9 cellular contexts compared by ENCODE assay signal in the genomic region with DNA sequence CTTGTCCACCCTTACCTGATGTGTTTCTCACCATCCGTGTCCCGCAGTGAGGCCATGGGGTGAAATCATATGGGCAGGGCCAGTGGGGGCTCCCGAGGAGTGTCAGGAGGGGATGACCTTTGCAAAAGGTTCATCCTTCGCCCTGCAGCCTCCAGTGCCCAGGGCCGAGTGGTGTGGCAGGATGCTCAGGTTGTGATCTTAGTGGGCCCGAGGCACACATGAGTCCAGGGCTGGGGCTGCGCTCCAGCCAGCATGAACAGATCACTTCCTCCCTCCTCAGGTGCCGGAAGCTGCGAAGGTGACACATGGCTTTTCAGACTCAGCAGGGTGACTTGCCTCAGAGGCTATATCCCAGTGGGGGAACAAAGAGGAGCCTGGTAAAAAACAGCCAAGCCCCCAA. TPM values are rescaled to one million over a fixed set of nuclear protein-coding genes. Genes with fewer than 3 reads are reported as not detected.
DNase-seq lines count a peak whose midpoint lies in the region; ATAC-seq and TF ChIP-seq lines count a peak whose summit lies in the region.
"Had no signal": no experiment of that assay in that cellular context is flagged by ENCODE, and none has a peak within 500 bp of the region (broad histone marks: within the 10 kb centered on the region; RNA-seq: fewer than 3 reads in every experiment).

No MANE protein-coding gene starts in this region.

- TF ChIP-seq CTCF in spleen (IDR thresholded peaks at IDR 0.05 in 8 of 11, conservative IDR thresholded peaks at IDR 0.05 in 3 of 11) = no peak
- TF ChIP-seq CTCF in GM10248 (IDR thresholded peaks at IDR 0.05; ENCODE audit: control extremely low read depth, extremely low read depth, low read depth, missing control alignments) = no peak

- H3K4me1 ChIP-seq in NT2/D1 (ENCODE audit: insufficient read depth, insufficient read length) = peaks cover 19% of the 10 kb centered on the region
- H3K4me1 ChIP-seq in spleen = peaks cover 25 to 85% (median 66%) of the 10 kb centered on the region in 6 donors

- no peak for TF ChIP-seq POLR2A in spleen (IDR thresholded peaks at IDR 0.05)

- POLR2A ChIA-PET in GM10248 (lab: Yijun Ruan, JAX) = interaction anchor here (1.2 kb wide), 1 partner anchor 57 kb away, joined by 3 read pairs; no protein-coding TSS in a partner anchor

- ATAC-seq in GM21737 (IDR thresholded peaks at IDR 0.05; ENCODE audit: unreplicated experiment) = no peak

- H3K27ac ChIP-seq in epithelial cell of prostate (peak overlapping the region; percentile 99), spleen (peak overlapping the region in 7 of 8 donors; percentile 95 to 100 (median 99))

- peak; percentile 28 for DNase-seq in NCI-H510A treated with DMSO at 0.1 percent for 48 hours (lab: John Stamatoyannopoulos, UW)
- no peak for DNase-seq in NCI-H510A (lab: John Stamatoyannopoulos, UW)
- no peak for DNase-seq in NT2/D1 (ENCODE audit: low read depth, low spot score)
- no peak for DNase-seq in epithelial cell of prostate (ENCODE audit: low read depth, low spot score)
- peak; percentile 82 for DNase-seq in spleen
- no peak for DNase-seq in GM10248 (ENCODE audit: extremely low spot score)
- no peak for DNase-seq in activated CD4-positive, alpha-beta T cell treated with anti-CD3 and anti-CD28 coated beads for 4 hours
- DNase-seq: posterior cingulate gyrus had no signal

- WGBS in spleen, 5 donors = 75 to 90% (median 82%) methylated on average over 7 to 9 of the region's 9 CpGs

- H3K27me3 ChIP-seq in NT2/D1 (ENCODE audit: insufficient read depth, insufficient read length) (peaks cover 4% of the 10 kb centered on the region), spleen (replicated peaks in 1 of 7) (no peaks in the 10 kb centered on the region)

- H3K9me3 ChIP-seq in NT2/D1 (ENCODE audit: insufficient read depth, low read length) (no peaks in the 10 kb centered on the region), spleen (no peaks in the 10 kb centered on the region)

- peak overlapping the region; percentile 11 for H3K9ac ChIP-seq in NT2/D1 (ENCODE audit: insufficient read length, low read depth)

- CTCF ChIA-PET in GM10248 (lab: Yijun Ruan, JAX) = interaction anchor here (1.1 to 30.9 kb wide), 3 partner anchors 12 to 28 kb away, joined by 3 to 368 read pairs (median 16); a partner anchor contains a TSS

- intact Hi-C loops in spleen (cut with DNase I; ENCODE audit: low total_unique reads) = no loop called here

- H3K4me3 ChIP-seq in NT2/D1 (ENCODE audit: insufficient read length, low read depth) (no peak overlapping the region), spleen (peak overlapping the region in 1 of 8 donors; percentile 35)

- H3K36me3 ChIP-seq in NT2/D1 (ENCODE audit: insufficient read depth, insufficient read length, low read length) (peaks cover 31% of the 10 kb centered on the region), spleen (peaks cover 0 to 37% (median 19%) of the 10 kb centered on the region in 6 donors)

RNA-seq across cellular contexts. Expression of a gene that starts 2.8 kb away (rescaled TPM):
- total RNA-seq in spleen = 10 to 100 TPM; 26.9 to 98.3 (median 42.6) TPM
- 100 to 1,000 TPM in 1 of 3 donors, 10 to 100 TPM in 2; 90.8 to 104 (median 98.4) TPM for polyA plus RNA-seq in spleen

RNA-seq across cellular contexts. Expression of a gene that starts 3.7 kb away (rescaled TPM):
- 100 to 1,000 TPM in 1 of 7 donors, 10 to 100 TPM in 6; 38.3 to 103 (median 63.5) TPM for total RNA-seq in spleen
- 10 to 100 TPM; 81.6 to 96.9 (median 87.1) TPM for polyA plus RNA-seq in spleen

RNA-seq across cellular contexts. Expression of a gene that starts 7.7 kb away (rescaled TPM):
- 10 to 100 TPM; 28.0 to 59.9 (median 49.0) TPM for total RNA-seq in spleen
- 100 to 1,000 TPM in 1 of 3 donors, 10 to 100 TPM in 2; 83.7 to 113 (median 85.8) TPM for polyA plus RNA-seq in spleen

RNA-seq across cellular contexts. Expression of a gene that starts 8.7 kb away (rescaled TPM):
- total RNA-seq in spleen = 10 to 100 TPM; 47.6 to 93.9 (median 78.3) TPM
- polyA plus RNA-seq in spleen = 100 to 1,000 TPM; 139 to 190 (median 168) TPM

RNA-seq across cellular contexts. Expression of a gene that starts 12.0 kb away (rescaled TPM):
- total RNA-seq in spleen = 10 to 100 TPM; 68.1 to 88.6 (median 78.2) TPM
- 100 to 1,000 TPM in 1 of 3 donors, 10 to 100 TPM in 2; 61.8 to 109 (median 96.3) TPM for polyA plus RNA-seq in spleen

Comparison
In these comparisons a context has a peak if more than half of its experiments do, and no peak if none do; other contexts are left out.
1. DNase-seq: peak in NCI-H510A treated with DMSO at 0.1 percent for 48 hours (single experiment) and spleen (single experiment); none in NCI-H510A (single experiment), NT2/D1 (single experiment), epithelial cell of prostate (single experiment), GM10248 (single experiment) and activated CD4-positive, alpha-beta T cell treated with anti-CD3 and anti-CD28 coated beads for 4 hours (0 of 2).